18 cellular contexts compared by ENCODE assay signal in genomic region chr3:183641875-183642274, GRCh38.
"Had no signal": no experiment of that assay in that cellular context is flagged by ENCODE, and none has a peak within 500 bp of the region (broad histone marks: within the 10 kb centered on the region; RNA-seq: fewer than 3 reads in every experiment).

No MANE protein-coding gene starts in this region.

- DNase-seq: activated B cell treated with CpG ODN at 0.5 μM for 24 hours; activated CD4-positive, alpha-beta T cell treated with anti-CD3 and anti-CD28 coated beads, Interleukin-2, amount 10 ng/mL, durations not matched to agents 7 days and 5 days; activated CD8-positive, alpha-beta memory T cell treated with anti-CD3 and anti-CD28 coated beads for 24 hours; cortex of kidney; effector CD8-positive, alpha-beta T cell; foreskin melanocyte; left colon; mammary epithelial cell; naive thymus-derived CD4-positive, alpha-beta T cell; ovary; stimulated activated CD4-positive, alpha-beta T cell treated with anti-CD3 and anti-CD28 coated beads, Interleukin-4, amount 100 ng/mL, for 4 hours; stimulated activated CD8-positive, alpha-beta memory T cell treated with anti-CD3 and anti-CD28 coated beads, Interleukin-4, amount 100 ng/mL, for 48 hours; stimulated activated naive CD8-positive, alpha-beta T cell treated with anti-CD3 and anti-CD28 coated beads, Interleukin-15, Interleukin-2, amounts not matched to agents 100 U/mL and 50 U/mL, for 24 hours; SW 1271 had no signal

- H3K27ac Mint-ChIP-seq: activated B cell treated with CpG ODN at 0.5 μM for 24 hours; activated CD4-positive, alpha-beta T cell treated with anti-CD3 and anti-CD28 coated beads, Interleukin-2, amount 10 ng/mL, durations not matched to agents 7 days and 5 days; activated T-helper 1 cell treated with anti-CD3 and anti-CD28 coated beads, Interleukin-12 subunit alpha, Interleukin-12 subunit beta, Interleukin-2, Interleukin-4 antibody, amounts not matched to agents 30 ng/mL and 10 ng/mL and 1 ng/mL, durations not matched to agents 14 hours and 24 hours and 36 hours; naive thymus-derived CD4-positive, alpha-beta T cell had no signal

- H3K9me3 ChIP-seq: ovary, suprapubic skin had no signal

- H3K27ac ChIP-seq: ovary, suprapubic skin had no signal

- H3K9me3 Mint-ChIP-seq: activated B cell treated with CpG ODN at 0.5 μM for 24 hours; activated T-helper 1 cell treated with anti-CD3 and anti-CD28 coated beads, Interleukin-12 subunit alpha, Interleukin-12 subunit beta, Interleukin-2, Interleukin-4 antibody, amounts not matched to agents 30 ng/mL and 10 ng/mL and 1 ng/mL, durations not matched to agents 14 hours and 24 hours and 36 hours; central memory CD8-positive, alpha-beta T cell; naive thymus-derived CD4-positive, alpha-beta T cell had no signal

- H3K4me3 ChIP-seq: ovary, smooth muscle cell, suprapubic skin had no signal

- H3K27me3 Mint-ChIP-seq: activated B cell treated with CpG ODN at 0.5 μM for 24 hours; activated CD4-positive, alpha-beta T cell treated with anti-CD3 and anti-CD28 coated beads, Interleukin-2, amount 10 ng/mL, durations not matched to agents 7 days and 5 days; central memory CD8-positive, alpha-beta T cell; naive thymus-derived CD4-positive, alpha-beta T cell had no signal

- H3K27me3 ChIP-seq: ovary, suprapubic skin had no signal

- H3K4me3 Mint-ChIP-seq: activated B cell treated with CpG ODN at 0.5 μM for 24 hours; activated CD4-positive, alpha-beta T cell treated with anti-CD3 and anti-CD28 coated beads, Interleukin-2, amount 10 ng/mL, durations not matched to agents 7 days and 5 days; activated T-helper 1 cell treated with anti-CD3 and anti-CD28 coated beads, Interleukin-12 subunit alpha, Interleukin-12 subunit beta, Interleukin-2, Interleukin-4 antibody, amounts not matched to agents 30 ng/mL and 10 ng/mL and 1 ng/mL, durations not matched to agents 14 hours and 24 hours and 36 hours; central memory CD8-positive, alpha-beta T cell had no signal

- H3K36me3 ChIP-seq: ovary, suprapubic skin had no signal

- ATAC-seq: left colon; naive thymus-derived CD4-positive, alpha-beta T cell; stimulated activated naive CD8-positive, alpha-beta T cell treated with anti-CD3 and anti-CD28 coated beads, Interleukin-15, Interleukin-2, amounts not matched to agents 100 U/mL and 50 U/mL, for 24 hours had no signal
